20 cellular contexts compared by ENCODE assay signal in the genomic region with DNA sequence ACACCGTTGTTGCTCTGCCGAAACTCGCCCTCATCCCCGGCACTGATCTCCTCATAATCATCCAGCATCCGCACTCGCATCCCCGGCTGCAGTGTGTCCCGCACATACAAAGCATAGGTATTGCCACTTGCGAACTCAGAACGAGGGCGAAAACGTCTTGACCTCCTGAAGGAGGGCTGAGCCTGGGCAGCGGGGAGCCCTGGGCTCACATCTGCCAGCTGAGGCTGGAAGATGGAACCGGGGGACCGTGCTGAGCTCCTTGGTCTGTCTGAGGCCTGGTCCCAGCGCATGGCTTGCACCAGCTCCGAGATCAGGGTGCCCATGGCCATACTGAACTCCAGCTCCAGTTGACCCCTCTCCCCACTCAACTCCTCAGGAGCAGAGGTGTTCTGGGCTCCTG. TPM values are rescaled to one million over a fixed set of nuclear protein-coding genes. Genes with fewer than 3 reads are reported as not detected.
DNase-seq lines count a peak whose midpoint lies in the region; ATAC-seq and TF ChIP-seq lines count a peak whose summit lies in the region.
"Had no signal": no experiment of that assay in that cellular context is flagged by ENCODE, and none has a peak within 500 bp of the region (broad histone marks: within the 10 kb centered on the region; RNA-seq: fewer than 3 reads in every experiment).

No MANE protein-coding gene starts in this region.

- H2BK15ac ChIP-seq in mesendoderm (replicated peaks; ENCODE audit: low read depth) = no peak overlapping the region

- no peak overlapping the region for H4K5ac ChIP-seq in mesendoderm (ENCODE audit: low read length)

- no peak overlapping the region for H2AK5ac ChIP-seq in mesendoderm (ENCODE audit: low read length)

- H3K4me3 Mint-ChIP-seq in MCF 10A (ENCODE audit: unreplicated experiment) = no peak overlapping the region
- H3K4me3 Mint-ChIP-seq in CD8-positive, alpha-beta T cell = no peak overlapping the region
- H3K4me3 Mint-ChIP-seq: central memory CD8-positive, alpha-beta T cell had no signal

- no peaks in the 10 kb centered on the region for H3K9me3 ChIP-seq in breast epithelium
- H3K9me3 ChIP-seq in adipocyte (ENCODE audit: control insufficient read depth, low read length) = no peaks in the 10 kb centered on the region
- H3K9me3 ChIP-seq in CD8-positive, alpha-beta T cell (ENCODE audit: low read length) = no peaks in the 10 kb centered on the region
- H3K9me3 ChIP-seq: Caco-2, heart right ventricle, upper lobe of left lung had no signal

- H3K36me3 Mint-ChIP-seq in MCF 10A (ENCODE audit: insufficient read depth, unreplicated experiment) = peaks cover 49% of the 10 kb centered on the region
- peaks cover 59% of the 10 kb centered on the region for H3K36me3 Mint-ChIP-seq in CD8-positive, alpha-beta T cell

- H3K4me1 ChIP-seq in breast epithelium = peaks cover 0 to 9% of the 10 kb centered on the region in 2 donors
- peaks cover 26% of the 10 kb centered on the region for H3K4me1 ChIP-seq in adipocyte (ENCODE audit: control insufficient read depth, insufficient read depth, low read length)
- H3K4me1 ChIP-seq in mesendoderm (ENCODE audit: control insufficient read depth, low read depth, low read length) = peaks cover 4% of the 10 kb centered on the region
- H3K4me1 ChIP-seq in CD8-positive, alpha-beta T cell (ENCODE audit: insufficient read depth, low read length) = peaks cover 18% of the 10 kb centered on the region

- intact Hi-C loops in MCF 10A (cut with micrococcal nuclease) (loop anchor here (5.0 kb wide), 1 partner anchor 39 kb away; a partner anchor contains a TSS), breast epithelium (cut with DNase I; ENCODE audit: low total_unique reads) (no loop called here)
- intact Hi-C loops in CD8-positive, alpha-beta T cell (cut with DNase I, micrococcal nuclease) = loop anchor here (5.0 to 10.0 kb wide), 4 partner anchors 376 to 1194 kb away; a partner anchor contains a TSS

- TF ChIP-seq CTCF in MCF 10A (IDR thresholded peaks at IDR 0.05; ENCODE audit: unreplicated experiment) (no peak), breast epithelium (IDR thresholded peaks at IDR 0.05) (no peak)
- no peak for TF ChIP-seq CTCF in CD8-positive, alpha-beta T cell (IDR thresholded peaks at IDR 0.05)

- CTCF ChIA-PET in MCF 10A (lab: Yijun Ruan, JAX) = interaction anchor here (0.6 to 1.0 kb wide), 2 partner anchors 18 to 64 kb away, joined by 3 read pairs; no protein-coding TSS in a partner anchor
- CTCF ChIA-PET in CD8-positive, alpha-beta T cell (lab: Charles Lee) = interaction anchor here (1.1 kb wide), 1 partner anchor 93 kb away, joined by 3 read pairs; no protein-coding TSS in a partner anchor

- H2BK5ac ChIP-seq in mesendoderm (ENCODE audit: low read length) = no peak overlapping the region

- peaks cover 3% of the 10 kb centered on the region for H3K79me2 ChIP-seq in mesendoderm (ENCODE audit: control insufficient read depth, insufficient read depth, low read length)

- no CpG with 5 or more reads among the region's 17 CpGs for WGBS in mesendoderm (ENCODE audit: extremely low coverage, insufficient coverage, low lambda C conversion rate)

- H3K27ac Mint-ChIP-seq in MCF 10A (ENCODE audit: low read depth, unreplicated experiment) = peak overlapping the region; percentile 60
- no peak overlapping the region for H3K27ac Mint-ChIP-seq in CD8-positive, alpha-beta T cell

- H3K4me2 ChIP-seq in mesendoderm (ENCODE audit: low read length) = no peak overlapping the region

- H3K4me3 ChIP-seq in breast epithelium (no peak overlapping the region), adipocyte (ENCODE audit: low read length) (peak overlapping the region; percentile 35), mesendoderm (ENCODE audit: low read length) (no peak overlapping the region)
- no peak overlapping the region for H3K4me3 ChIP-seq in CD8-positive, alpha-beta T cell (ENCODE audit: low read depth, low read length)
- H3K4me3 ChIP-seq: heart right ventricle, lung, upper lobe of left lung had no signal

- peak overlapping the region; percentile 27 for H3K56ac ChIP-seq in mesendoderm (ENCODE audit: low read length)

- H3K79me1 ChIP-seq in mesendoderm (ENCODE audit: low read length) = peaks cover 12% of the 10 kb centered on the region

- no peak overlapping the region for H3K18ac ChIP-seq in mesendoderm (ENCODE audit: low read length)

- POLR2A ChIA-PET in MCF 10A (lab: Yijun Ruan, JAX) = interaction anchor here (1.0 to 1.5 kb wide), 2 partner anchors 37 to 120 kb away, joined by 3 to 6 read pairs; a partner anchor contains a TSS
- POLR2A ChIA-PET in CD8-positive, alpha-beta T cell (lab: Charles Lee) = interaction anchor here (1.3 kb wide), 1 partner anchor 30 kb away, joined by 3 read pairs; a partner anchor contains a TSS

- no peaks in the 10 kb centered on the region for H3K27me3 Mint-ChIP-seq in MCF 10A (ENCODE audit: insufficient read depth, unreplicated experiment)
- H3K27me3 Mint-ChIP-seq in CD8-positive, alpha-beta T cell (ENCODE audit: low read depth) = no peaks in the 10 kb centered on the region
- H3K27me3 Mint-ChIP-seq: central memory CD8-positive, alpha-beta T cell; naive thymus-derived CD8-positive, alpha-beta T cell had no signal

- no peak overlapping the region for H4K8ac ChIP-seq in mesendoderm (ENCODE audit: low read depth, low read length)

- H3K27ac ChIP-seq in breast epithelium (no peak overlapping the region), mesendoderm (ENCODE audit: low read depth, low read length) (no peak overlapping the region)
- H3K27ac ChIP-seq in CD8-positive, alpha-beta T cell (ENCODE audit: low read depth, low read length) = no peak overlapping the region
- H3K27ac ChIP-seq: heart right ventricle, upper lobe of left lung had no signal

- H3K36me3 ChIP-seq in breast epithelium = no peaks in the 10 kb centered on the region
- H3K36me3 ChIP-seq in adipocyte (ENCODE audit: control insufficient read depth, insufficient read depth, low read length, severe bottlenecking) = peaks cover 56% of the 10 kb centered on the region
- peaks cover 3% of the 10 kb centered on the region for H3K36me3 ChIP-seq in mesendoderm (ENCODE audit: control insufficient read depth, insufficient read depth, low read length)
- H3K36me3 ChIP-seq in CD8-positive, alpha-beta T cell (ENCODE audit: insufficient read depth, low read length) = peaks cover 15% of the 10 kb centered on the region

- no peaks in the 10 kb centered on the region for H3K9me3 Mint-ChIP-seq in MCF 10A (ENCODE audit: unreplicated experiment)
- H3K9me3 Mint-ChIP-seq in CD8-positive, alpha-beta T cell = no peaks in the 10 kb centered on the region
- H3K9me3 Mint-ChIP-seq: activated T-cell treated with anti-CD3 and anti-CD28 coated beads, Interleukin-2, amount 50 U/mL, for 72 hours; central memory CD8-positive, alpha-beta T cell; naive thymus-derived CD8-positive, alpha-beta T cell had no signal

- H3K4me1 Mint-ChIP-seq in MCF 10A (ENCODE audit: insufficient read depth, unreplicated experiment) = peaks cover 27% of the 10 kb centered on the region
- peaks cover 34% of the 10 kb centered on the region for H3K4me1 Mint-ChIP-seq in CD8-positive, alpha-beta T cell (ENCODE audit: low read depth)

- H3K4ac ChIP-seq in mesendoderm (ENCODE audit: low read depth, low read length) = no peak overlapping the region

- no peak for TF ChIP-seq POLR2A in breast epithelium (IDR thresholded peaks at IDR 0.05)

- DNase-seq in MCF 10A (ENCODE audit: unreplicated experiment) = no peak
- no peak for DNase-seq in breast epithelium (ENCODE audit: low spot score in 2 of 2)
- DNase-seq in adipocyte (ENCODE audit: low read depth) = no peak
- DNase-seq in mesendoderm = no peak
- DNase-seq in stimulated activated naive CD4-positive, alpha-beta T cell (lab: John Stamatoyannopoulos, UW) = no peak
- no peak for DNase-seq in cortex of kidney (lab: John Stamatoyannopoulos, UW)
- DNase-seq in CD8-positive, alpha-beta T cell = no peak
- DNase-seq: activated T-cell treated with anti-CD3 and anti-CD28 coated beads, Interleukin-2, amount 50 U/mL, for 72 hours; amniotic stem cell; Caco-2; effector CD8-positive, alpha-beta T cell; GOT3; heart right ventricle; NCI-H1436 treated with DMSO at 0.1 percent for 48 hours; stimulated activated CD4-positive, alpha-beta T cell treated with anti-CD3 and anti-CD28 coated beads, Interleukin-12 subunit alpha, Interleukin-12 subunit beta, amount 100 ng/mL, for 4 hours; stimulated activated naive CD4-positive, alpha-beta T cell treated with Interleukin-2 at 50 U/mL for 16 hours had no signal

- H3K27me3 ChIP-seq in breast epithelium (no peaks in the 10 kb centered on the region), adipocyte (replicated peaks; ENCODE audit: control insufficient read depth, insufficient read depth, low read length) (no peaks in the 10 kb centered on the region), mesendoderm (ENCODE audit: insufficient read depth, low read length, poor library complexity) (no peaks in the 10 kb centered on the region)
- H3K27me3 ChIP-seq in CD8-positive, alpha-beta T cell (ENCODE audit: insufficient read depth, low read length) = no peaks in the 10 kb centered on the region
- H3K27me3 ChIP-seq: heart right ventricle, upper lobe of left lung had no signal

- BruUV-seq in MCF 10A (replicated peaks; lab: Mats Ljungman, UMichigan) = no TSS peak

- no peak overlapping the region for H3K23ac ChIP-seq in mesendoderm (ENCODE audit: low read length)

- H2BK120ac ChIP-seq in mesendoderm (ENCODE audit: low read depth, low read length) = no peak overlapping the region

- no peak for ATAC-seq in CD8-positive, alpha-beta T cell
- ATAC-seq: activated T-cell treated with anti-CD3 and anti-CD28 coated beads, Interleukin-2, amount 50 U/mL, for 72 hours; heart right ventricle; naive thymus-derived CD8-positive, alpha-beta T cell had no signal

- H3K9ac ChIP-seq in adipocyte (ENCODE audit: low read length) (no peak overlapping the region), mesendoderm (ENCODE audit: low read length) (peak overlapping the region; percentile 32)

RNA-seq across cellular contexts. Expression of a gene that starts 2.7 kb away (rescaled TPM):
- total RNA-seq in MCF 10A (2022) (22.7 and 31.4 TPM in 2 replicates), breast epithelium (10 to 100 TPM; 12.6 to 21.4 (median 19.3) TPM)
- polyA plus RNA-seq in mesendoderm (2013, experiment 1 of 2) = 5.4 TPM
- polyA plus RNA-seq in mesendoderm (2013, experiment 2 of 2) = 5.2 TPM
- 1 to 10 TPM; 5.2 to 5.4 TPM for total RNA-seq in CD8-positive, alpha-beta T cell

RNA-seq across cellular contexts. Expression of a gene that starts 8.3 kb away (rescaled TPM):
- total RNA-seq in MCF 10A (2022) (155 and 174 TPM in 2 replicates), breast epithelium (10 to 100 TPM; 17.9 to 32.1 (median 29.1) TPM)
- polyA plus RNA-seq in mesendoderm (2013, experiment 1 of 2) = 59.0 TPM
- polyA plus RNA-seq in mesendoderm (2013, experiment 2 of 2) = 62.6 TPM
- 10 to 100 TPM; 38.9 to 41.6 TPM for total RNA-seq in CD8-positive, alpha-beta T cell

RNA-seq across cellular contexts. Expression of a gene that starts 8.4 kb away (rescaled TPM):
- 17.5 and 23.4 TPM in 2 replicates for total RNA-seq in MCF 10A (2022)
- 10 to 100 TPM; 20.5 to 33.7 (median 21.0) TPM for total RNA-seq in breast epithelium
- polyA plus RNA-seq in mesendoderm (2013, experiment 1 of 2) = 11.9 TPM
- 12.4 TPM for polyA plus RNA-seq in mesendoderm (2013, experiment 2 of 2)
- total RNA-seq in CD8-positive, alpha-beta T cell = 10 to 100 TPM; 42.1 to 57.4 TPM

RNA-seq across cellular contexts. Expression of a gene that starts 25.1 kb away (rescaled TPM):
- total RNA-seq in MCF 10A (2022) (42.6 and 48.4 TPM in 2 replicates), breast epithelium (10 to 100 TPM in 2 of 3 donors, 1 to 10 TPM in 1; 7.0 to 57.1 (median 52.1) TPM)
- 62.6 TPM for polyA plus RNA-seq in mesendoderm (2013, experiment 1 of 2)
- 63.6 TPM for polyA plus RNA-seq in mesendoderm (2013, experiment 2 of 2)
- total RNA-seq in CD8-positive, alpha-beta T cell = 10 to 100 TPM in 1 of 2 experiments, 1 to 10 TPM in 1; 9.9 to 11.5 TPM

RNA-seq across cellular contexts. Expression of a gene that starts 29.6 kb away (rescaled TPM):
- total RNA-seq in MCF 10A (2022) = 72.8 and 80.4 TPM in 2 replicates
- 10 to 100 TPM; 48.8 to 69.2 (median 56.3) TPM for total RNA-seq in breast epithelium
- polyA plus RNA-seq in mesendoderm (2013, experiment 1 of 2) = 126 TPM
- 127 TPM for polyA plus RNA-seq in mesendoderm (2013, experiment 2 of 2)
- 10 to 100 TPM; 20.1 to 20.2 TPM for total RNA-seq in CD8-positive, alpha-beta T cell
